ENCODE assay signal across 1 cellular context in the genomic region with DNA sequence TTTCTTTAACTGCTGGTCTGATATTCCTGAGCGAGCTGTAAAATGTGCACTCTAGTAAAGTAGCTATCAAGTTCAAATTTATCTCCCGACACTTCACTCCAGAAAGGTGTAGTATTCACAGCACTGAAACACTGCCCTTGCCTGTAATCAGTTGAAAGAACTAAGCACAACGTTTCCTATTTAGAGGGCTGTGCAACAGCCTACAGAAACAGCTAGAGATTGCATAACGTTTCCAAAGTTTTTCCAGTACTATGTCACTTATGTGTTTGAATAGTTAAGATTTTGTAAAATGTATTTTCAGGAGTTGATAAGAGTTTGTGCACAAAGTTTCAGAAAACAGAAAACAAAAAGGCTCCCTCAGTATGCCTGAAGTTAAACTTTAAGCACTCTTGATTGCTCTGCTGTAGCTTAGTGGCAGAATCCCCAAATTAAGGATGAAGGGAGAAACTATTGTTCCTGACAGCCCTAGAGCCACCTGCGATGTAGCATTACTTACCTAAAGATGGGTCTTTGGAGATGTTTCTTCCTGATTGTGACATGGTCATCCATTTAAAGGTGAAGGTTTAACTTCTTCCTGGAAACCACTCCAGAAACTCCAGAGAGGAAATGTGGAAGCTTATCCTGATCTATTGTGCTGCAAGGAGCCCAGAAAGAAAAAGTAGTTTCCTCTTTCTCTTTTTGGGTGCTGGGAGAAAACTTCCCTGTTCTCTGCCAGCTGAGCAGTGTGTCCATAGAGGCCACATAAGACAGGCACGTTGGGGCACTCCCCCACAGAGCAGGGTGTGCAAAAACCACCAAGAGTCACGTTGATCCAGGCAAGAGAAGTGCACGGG.
TF ChIP-seq lines count a peak whose summit lies in the region.

No MANE protein-coding gene starts in this region.

TF ChIP-seq in HepG2, 621 proteins besides CTCF, POLR2A, EP300 and RAD21 (continued from another document):
- TF ChIP-seq HNF4G (IDR thresholded peaks at IDR 0.05; ENCODE audit: borderline replicate concordance, low read depth, low read length) (no peak), HNF4G (CRISPR knock-in tag; IDR thresholded peaks at IDR 0.05; ENCODE audit: borderline replicate concordance, low read depth) (no peak), CEBPB (IDR thresholded peaks at IDR 0.05; ENCODE audit: borderline replicate concordance, low read depth, low read length) (peak; percentile 21; the same call in 1 of the 2 replicates)
- TF ChIP-seq, protein P1, sequence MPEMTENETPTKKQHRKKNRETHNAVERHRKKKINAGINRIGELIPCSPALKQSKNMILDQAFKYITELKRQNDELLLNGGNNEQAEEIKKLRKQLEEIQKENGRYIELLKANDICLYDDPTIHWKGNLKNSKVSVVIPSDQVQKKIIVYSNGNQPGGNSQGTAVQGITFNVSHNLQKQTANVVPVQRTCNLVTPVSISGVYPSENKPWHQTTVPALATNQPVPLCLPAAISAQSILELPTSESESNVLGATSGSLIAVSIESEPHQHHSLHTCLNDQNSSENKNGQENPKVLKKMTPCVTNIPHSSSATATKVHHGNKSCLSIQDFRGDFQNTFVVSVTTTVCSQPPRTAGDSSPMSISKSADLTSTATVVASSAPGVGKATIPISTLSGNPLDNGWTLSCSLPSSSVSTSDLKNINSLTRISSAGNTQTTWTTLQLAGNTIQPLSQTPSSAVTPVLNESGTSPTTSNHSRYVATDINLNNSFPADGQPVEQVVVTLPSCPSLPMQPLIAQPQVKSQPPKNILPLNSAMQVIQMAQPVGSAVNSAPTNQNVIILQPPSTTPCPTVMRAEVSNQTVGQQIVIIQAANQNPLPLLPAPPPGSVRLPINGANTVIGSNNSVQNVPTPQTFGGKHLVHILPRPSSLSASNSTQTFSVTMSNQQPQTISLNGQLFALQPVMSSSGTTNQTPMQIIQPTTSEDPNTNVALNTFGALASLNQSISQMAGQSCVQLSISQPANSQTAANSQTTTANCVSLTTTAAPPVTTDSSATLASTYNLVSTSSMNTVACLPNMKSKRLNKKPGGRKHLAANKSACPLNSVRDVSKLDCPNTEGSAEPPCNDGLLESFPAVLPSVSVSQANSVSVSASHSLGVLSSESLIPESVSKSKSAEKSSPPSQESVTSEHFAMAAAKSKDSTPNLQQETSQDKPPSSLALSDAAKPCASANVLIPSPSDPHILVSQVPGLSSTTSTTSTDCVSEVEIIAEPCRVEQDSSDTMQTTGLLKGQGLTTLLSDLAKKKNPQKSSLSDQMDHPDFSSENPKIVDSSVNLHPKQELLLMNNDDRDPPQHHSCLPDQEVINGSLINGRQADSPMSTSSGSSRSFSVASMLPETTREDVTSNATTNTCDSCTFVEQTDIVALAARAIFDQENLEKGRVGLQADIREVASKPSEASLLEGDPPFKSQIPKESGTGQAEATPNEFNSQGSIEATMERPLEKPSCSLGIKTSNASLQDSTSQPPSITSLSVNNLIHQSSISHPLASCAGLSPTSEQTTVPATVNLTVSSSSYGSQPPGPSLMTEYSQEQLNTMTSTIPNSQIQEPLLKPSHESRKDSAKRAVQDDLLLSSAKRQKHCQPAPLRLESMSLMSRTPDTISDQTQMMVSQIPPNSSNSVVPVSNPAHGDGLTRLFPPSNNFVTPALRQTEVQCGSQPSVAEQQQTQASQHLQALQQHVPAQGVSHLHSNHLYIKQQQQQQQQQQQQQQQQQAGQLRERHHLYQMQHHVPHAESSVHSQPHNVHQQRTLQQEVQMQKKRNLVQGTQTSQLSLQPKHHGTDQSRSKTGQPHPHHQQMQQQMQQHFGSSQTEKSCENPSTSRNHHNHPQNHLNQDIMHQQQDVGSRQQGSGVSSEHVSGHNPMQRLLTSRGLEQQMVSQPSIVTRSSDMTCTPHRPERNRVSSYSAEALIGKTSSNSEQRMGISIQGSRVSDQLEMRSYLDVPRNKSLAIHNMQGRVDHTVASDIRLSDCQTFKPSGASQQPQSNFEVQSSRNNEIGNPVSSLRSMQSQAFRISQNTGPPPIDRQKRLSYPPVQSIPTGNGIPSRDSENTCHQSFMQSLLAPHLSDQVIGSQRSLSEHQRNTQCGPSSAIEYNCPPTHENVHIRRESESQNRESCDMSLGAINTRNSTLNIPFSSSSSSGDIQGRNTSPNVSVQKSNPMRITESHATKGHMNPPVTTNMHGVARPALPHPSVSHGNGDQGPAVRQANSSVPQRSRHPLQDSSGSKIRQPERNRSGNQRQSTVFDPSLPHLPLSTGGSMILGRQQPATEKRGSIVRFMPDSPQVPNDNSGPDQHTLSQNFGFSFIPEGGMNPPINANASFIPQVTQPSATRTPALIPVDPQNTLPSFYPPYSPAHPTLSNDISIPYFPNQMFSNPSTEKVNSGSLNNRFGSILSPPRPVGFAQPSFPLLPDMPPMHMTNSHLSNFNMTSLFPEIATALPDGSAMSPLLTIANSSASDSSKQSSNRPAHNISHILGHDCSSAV (CRISPR knock-in tag; IDR thresholded peaks at IDR 0.05; ENCODE audit: borderline replicate concordance): no peak
- TF ChIP-seq, protein P2, sequence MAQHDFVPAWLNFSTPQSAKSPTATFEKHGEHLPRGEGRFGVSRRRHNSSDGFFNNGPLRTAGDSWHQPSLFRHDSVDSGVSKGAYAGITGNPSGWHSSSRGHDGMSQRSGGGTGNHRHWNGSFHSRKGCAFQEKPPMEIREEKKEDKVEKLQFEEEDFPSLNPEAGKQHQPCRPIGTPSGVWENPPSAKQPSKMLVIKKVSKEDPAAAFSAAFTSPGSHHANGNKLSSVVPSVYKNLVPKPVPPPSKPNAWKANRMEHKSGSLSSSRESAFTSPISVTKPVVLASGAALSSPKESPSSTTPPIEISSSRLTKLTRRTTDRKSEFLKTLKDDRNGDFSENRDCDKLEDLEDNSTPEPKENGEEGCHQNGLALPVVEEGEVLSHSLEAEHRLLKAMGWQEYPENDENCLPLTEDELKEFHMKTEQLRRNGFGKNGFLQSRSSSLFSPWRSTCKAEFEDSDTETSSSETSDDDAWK (CRISPR knock-in tag; IDR thresholded peaks at IDR 0.05): no peak
TF ChIP-seq in HepG2: peak in this region for 1.
